Comparison of ENCODE assay signal across 8 cellular contexts in the genomic region with DNA sequence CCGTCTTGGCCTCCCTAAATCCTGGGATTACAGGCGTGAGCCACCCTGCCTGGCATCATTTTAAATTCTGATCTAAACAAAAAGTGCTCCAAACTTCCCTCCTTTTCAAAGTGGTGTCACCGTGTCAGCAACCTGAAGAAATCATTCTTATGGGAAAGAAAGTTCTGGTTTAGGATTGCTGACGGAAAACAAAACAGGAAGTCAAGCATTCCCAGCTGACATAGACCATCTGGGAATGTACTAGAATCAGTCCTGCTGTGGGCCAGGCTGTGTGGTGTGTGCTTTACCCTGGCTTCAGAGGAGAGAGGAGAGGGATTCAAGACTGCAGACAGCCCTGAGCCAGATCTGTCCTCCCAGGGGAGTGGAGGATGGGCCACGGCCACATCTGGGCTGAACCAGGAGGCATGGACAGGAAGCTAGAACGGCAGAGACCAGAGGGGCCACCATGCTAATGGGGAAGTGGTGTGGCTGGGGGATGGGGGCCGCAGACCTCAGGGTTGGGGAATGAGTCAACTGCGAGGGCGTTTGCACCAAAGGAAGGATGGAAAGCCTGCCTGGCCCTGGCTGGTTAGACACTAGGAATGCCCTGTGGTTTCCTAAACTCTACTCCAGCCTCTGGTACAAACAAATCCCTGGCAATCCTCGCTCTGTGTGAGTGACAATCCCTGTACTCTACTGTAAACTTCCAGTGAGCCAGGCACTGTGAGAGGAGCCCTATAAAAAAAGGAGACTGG. TPM values are rescaled to one million over a fixed set of nuclear protein-coding genes. Genes with fewer than 3 reads are reported as not detected.
DNase-seq lines count a peak whose midpoint lies in the region; ATAC-seq, FAIRE-seq and TF ChIP-seq lines count a peak whose summit lies in the region.

No MANE protein-coding gene starts in this region.

- no peak for TF ChIP-seq EP300 in A549 (IDR thresholded peaks at IDR 0.05)
- peak in 1 of 4 donors; percentile 72 for TF ChIP-seq EP300 in upper lobe of left lung (IDR thresholded peaks at IDR 0.05)

- H4K5ac ChIP-seq in mesendoderm (ENCODE audit: low read length): no peak overlapping the region

- H3K27ac ChIP-seq in A549 (peak overlapping the region; percentile 77 to 79), Peyer's patch (peak overlapping the region; percentile 65 to 83 (median 72)), mesendoderm (ENCODE audit: low read depth, low read length) (peak overlapping the region; percentile 55), upper lobe of left lung (peak overlapping the region; percentile 75 to 84 (median 78))

- H3K56ac ChIP-seq in mesendoderm (ENCODE audit: low read length): peak overlapping the region; percentile 82

- DNase-seq in A549 (ENCODE audit: low read depth in 1 of 2, low spot score in 1 of 2) (peak in 1 of 2 experiments; percentile 54), Peyer's patch (peak in 2 of 3 donors; percentile 88), dermis blood vessel endothelial cell (peak; percentile 87), mesendoderm (peak; percentile 91), upper lobe of left lung (peak in 1 of 2 donors; percentile 76), COLO668 (lab: John Stamatoyannopoulos, UW; ENCODE audit: unreplicated experiment) (no peak)

- H3K9ac ChIP-seq in mesendoderm (ENCODE audit: low read length): peak overlapping the region; percentile 46

- no peak overlapping the region for H2AK5ac ChIP-seq in mesendoderm (ENCODE audit: low read length)

- WGBS in A549 (ENCODE audit: missing lambda C conversion rate): 40% methylated on average over 10 of the region's 10 CpGs
- WGBS in mesendoderm (ENCODE audit: extremely low coverage, insufficient coverage, low lambda C conversion rate): no CpG with 5 or more reads among the region's 10 CpGs
- 25 to 39% methylated on average over 9 to 10 of the region's 10 CpGs for WGBS in upper lobe of left lung, 2 donors

- H3K4me2 ChIP-seq in A549: peak overlapping the region; percentile 53
- H3K4me2 ChIP-seq in mesendoderm (ENCODE audit: low read length): no peak overlapping the region

- H3K4ac ChIP-seq in mesendoderm (ENCODE audit: low read depth, low read length): no peak overlapping the region

- H3K36me3 ChIP-seq in Peyer's patch (no peaks in the 10 kb centered on the region), mesendoderm (ENCODE audit: control insufficient read depth, insufficient read depth, low read length) (no peaks in the 10 kb centered on the region), upper lobe of left lung (no peaks in the 10 kb centered on the region)

- peaks cover 34% of the 10 kb centered on the region for H3K4me1 ChIP-seq in A549
- H3K4me1 ChIP-seq in Peyer's patch: peaks cover 0 to 19% (median 7%) of the 10 kb centered on the region in 4 donors
- H3K4me1 ChIP-seq in mesendoderm (ENCODE audit: control insufficient read depth, low read depth, low read length): peaks cover 6% of the 10 kb centered on the region
- H3K4me1 ChIP-seq in upper lobe of left lung: peaks cover 13 to 28% (median 19%) of the 10 kb centered on the region in 4 donors

- FAIRE-seq in A549 (lab: Jason Lieb, UNC): no peak

- ATAC-seq in A549: peak; percentile 60 to 69
- peak; percentile 64 for ATAC-seq in GM18867 (IDR thresholded peaks at IDR 0.05; ENCODE audit: unreplicated experiment)
- ATAC-seq in HG02973 (IDR thresholded peaks at IDR 0.05; ENCODE audit: unreplicated experiment): peak; percentile 76
- peak; percentile 87 to 90 for ATAC-seq in upper lobe of left lung (ENCODE audit: low FRiP score in 2 of 2)

- H3K4me3 ChIP-seq in A549 (no peak overlapping the region), Peyer's patch (no peak overlapping the region), mesendoderm (ENCODE audit: low read length) (no peak overlapping the region), upper lobe of left lung (peak overlapping the region in 1 of 4 donors; percentile 5)

- no peaks in the 10 kb centered on the region for H3K79me2 ChIP-seq in mesendoderm (ENCODE audit: control insufficient read depth, insufficient read depth, low read length)

- no peak overlapping the region for H4K8ac ChIP-seq in mesendoderm (ENCODE audit: low read depth, low read length)

- no peaks in the 10 kb centered on the region for H3K79me1 ChIP-seq in mesendoderm (ENCODE audit: low read length)

- H2BK15ac ChIP-seq in mesendoderm (replicated peaks; ENCODE audit: low read depth): no peak overlapping the region

- CTCF ChIA-PET in A549 (lab: Yijun Ruan, JAX): interaction anchor here (0.9 kb wide), 1 partner anchor 10 kb away, joined by 3 read pairs; no protein-coding TSS in a partner anchor

- TF ChIP-seq CTCF in A549 (IDR thresholded peaks at IDR 0.05) (no peak), Peyer's patch (IDR thresholded peaks at IDR 0.05) (no peak), upper lobe of left lung (IDR thresholded peaks at IDR 0.05) (no peak)

- no peak overlapping the region for H2BK120ac ChIP-seq in mesendoderm (ENCODE audit: low read depth, low read length)

- no peak overlapping the region for H3K23ac ChIP-seq in mesendoderm (ENCODE audit: low read length)

- H2BK5ac ChIP-seq in mesendoderm (ENCODE audit: low read length): peak overlapping the region; percentile 84

- H3K27me3 ChIP-seq in Peyer's patch (no peaks in the 10 kb centered on the region), mesendoderm (ENCODE audit: insufficient read depth, low read length, poor library complexity) (no peaks in the 10 kb centered on the region), upper lobe of left lung (no peaks in the 10 kb centered on the region)

- no peak for TF ChIP-seq RAD21 in A549 (conservative IDR thresholded peaks at IDR 0.05 in 1 of 2, IDR thresholded peaks at IDR 0.05 in 1 of 2)

- POLR2A ChIA-PET in A549 (lab: Yijun Ruan, JAX): no interaction called here

- no peak overlapping the region for H3K18ac ChIP-seq in mesendoderm (ENCODE audit: low read length)

- TF ChIP-seq POLR2A in A549 (IDR thresholded peaks at IDR 0.05; ENCODE audit: low read length) (no peak), Peyer's patch (IDR thresholded peaks at IDR 0.05) (no peak), upper lobe of left lung (IDR thresholded peaks at IDR 0.05) (peak in 1 of 4 donors; percentile 31)

- no peaks in the 10 kb centered on the region for H3K9me3 ChIP-seq in A549
- H3K9me3 ChIP-seq in Peyer's patch: no peaks in the 10 kb centered on the region
- H3K9me3 ChIP-seq in upper lobe of left lung: no peaks in the 10 kb centered on the region

TF ChIP-seq in A549, 52 proteins besides CTCF, POLR2A, EP300 and RAD21:
- no peak for TF ChIP-seq FOSL2 (IDR thresholded peaks at IDR 0.05)
- TF ChIP-seq FOSL2 (CRISPR knock-in tag; IDR thresholded peaks at IDR 0.05): peak; percentile 58
- TF ChIP-seq, protein P1, sequence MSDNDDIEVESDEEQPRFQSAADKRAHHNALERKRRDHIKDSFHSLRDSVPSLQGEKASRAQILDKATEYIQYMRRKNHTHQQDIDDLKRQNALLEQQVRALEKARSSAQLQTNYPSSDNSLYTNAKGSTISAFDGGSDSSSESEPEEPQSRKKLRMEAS (IDR thresholded peaks at IDR 0.05): 0 out of 2 replicates have a peak, but pooled peaks have one; percentile 43
- TF ChIP-seq ZFP36 (IDR thresholded peaks at IDR 0.05; ENCODE audit: borderline replicate concordance, partially characterized antibody): no peak

RNA-seq across cellular contexts. Expression of gene CLIP2, which starts 16.7 kb away (rescaled TPM):
- polyA plus RNA-seq in A549 (2011; rRNA removed) (3.7 and 5.7 TPM in 2 replicates), A549 (2017; fragmentation: RNase III; extraction: RNeasy Plus Mini Kit Qiagen cat#74134 plus additional on column Dnase treatment) (9.2 to 17.0 TPM (median 15.5 TPM) in 3 replicates)
- polyA plus RNA-seq in A549 (2012; cell fraction: cytosol; rRNA removed): 3.7 and 4.6 TPM in 2 replicates
- polyA plus RNA-seq in A549 (2012; cell fraction: nucleus; rRNA removed): 9.0 and 9.1 TPM in 2 replicates
- polyA minus RNA-seq in A549 (2011; rRNA and poly(A)+ RNA removed): 8.1 and 11.3 TPM in 2 replicates
- total RNA-seq in Peyer's patch (100 to 1,000 TPM in 1 of 4 donors, 10 to 100 TPM in 3; 35.4 to 212 (median 76.6) TPM), dermis blood vessel endothelial cell (40.7 and 43.6 TPM in 2 replicates), upper lobe of left lung (10 to 100 TPM; 12.1 to 55.5 (median 24.8) TPM)
- polyA plus RNA-seq in mesendoderm (2013, experiment 1 of 2): 11.1 TPM
- polyA plus RNA-seq in mesendoderm (2013, experiment 2 of 2): 12.8 TPM

RNA-seq across cellular contexts. Expression of gene RFC2, which starts 18.3 kb away (rescaled TPM):
- polyA plus RNA-seq in A549 (2011; rRNA removed) (44.6 and 46.6 TPM in 2 replicates), A549 (2017; fragmentation: RNase III; extraction: RNeasy Plus Mini Kit Qiagen cat#74134 plus additional on column Dnase treatment) (70.9 to 77.7 TPM (median 71.2 TPM) in 3 replicates)
- polyA plus RNA-seq in A549 (2012; cell fraction: cytosol; rRNA removed): 42.0 and 53.9 TPM in 2 replicates
- polyA plus RNA-seq in A549 (2012; cell fraction: nucleus; rRNA removed): 18.2 and 37.6 TPM in 2 replicates
- 55.7 and 58.3 TPM in 2 replicates for polyA minus RNA-seq in A549 (2011; rRNA and poly(A)+ RNA removed)
- total RNA-seq in Peyer's patch (10 to 100 TPM in 1 of 4 donors, 1 to 10 TPM in 3; 5.8 to 23.1 (median 7.3) TPM), dermis blood vessel endothelial cell (20.9 and 26.9 TPM in 2 replicates), upper lobe of left lung (10 to 100 TPM in 5 of 6 donors, 1 to 10 TPM in 1; 9.5 to 19.4 (median 14.0) TPM)
- polyA plus RNA-seq in mesendoderm (2013, experiment 1 of 2): 70.5 TPM
- polyA plus RNA-seq in mesendoderm (2013, experiment 2 of 2): 73.3 TPM
